ENCODE assay signal across 8 cellular contexts in genomic region chr1:3910769-3911520, GRCh38. TPM values are rescaled to one million over a fixed set of nuclear protein-coding genes. Genes with fewer than 3 reads are reported as not detected.
DNase-seq lines count a peak whose midpoint lies in the region; ATAC-seq and TF ChIP-seq lines count a peak whose summit lies in the region.

No MANE protein-coding gene starts in this region.

- peaks cover 0 to 4% of the 10 kb centered on the region in 2 donors for H3K4me1 ChIP-seq in breast epithelium

- H3K27me3 ChIP-seq in WERI-Rb-1 (ENCODE audit: insufficient read depth, low read depth, severe bottlenecking) (no peaks in the 10 kb centered on the region), breast epithelium (peaks cover 0 to 14% of the 10 kb centered on the region in 2 donors)

- H3K36me3 ChIP-seq in WERI-Rb-1 (no peaks in the 10 kb centered on the region), breast epithelium (no peaks in the 10 kb centered on the region)

- TF ChIP-seq POLR2A in breast epithelium (IDR thresholded peaks at IDR 0.05): no peak

- intact Hi-C loops in breast epithelium (cut with DNase I; ENCODE audit: low total_unique reads): no loop called here

- H3K27ac ChIP-seq in WERI-Rb-1 (peak overlapping the region; percentile 71), breast epithelium (no peak overlapping the region)

- TF ChIP-seq CTCF in WERI-Rb-1 (IDR thresholded peaks at IDR 0.05; ENCODE audit: low read depth, low read length) (peak; percentile 89), breast epithelium (IDR thresholded peaks at IDR 0.05) (peak; percentile 18 to 77 (median 76))

- peaks cover 3% of the 10 kb centered on the region for H3K9me3 ChIP-seq in WERI-Rb-1 (ENCODE audit: severe bottlenecking)
- H3K9me3 ChIP-seq in breast epithelium: no peaks in the 10 kb centered on the region

- ATAC-seq in GM19043 (IDR thresholded peaks at IDR 0.05; ENCODE audit: low read depth, unreplicated experiment): peak; percentile 74
- ATAC-seq in HG03196 (IDR thresholded peaks at IDR 0.05; ENCODE audit: unreplicated experiment): no peak

- H3K4me3 ChIP-seq in WERI-Rb-1 (ENCODE audit: low read depth, low read length) (peak overlapping the region; percentile 30), breast epithelium (peak overlapping the region in 2 of 3 donors; percentile 20 to 28)

- in situ Hi-C loops in ACHN (cut with HindIII; ENCODE audit: low pct_ligation_motif_present, low pct_unique_long_range_greater_than_20kb, low sequenced_read_pairs): no loop called here

- peak; percentile 64 for DNase-seq in ACHN
- peak; percentile 77 for DNase-seq in NCI-H146 (lab: John Stamatoyannopoulos, UW)
- DNase-seq in WERI-Rb-1: peak; percentile 94
- DNase-seq in breast epithelium (ENCODE audit: low spot score in 2 of 2): peak; percentile 69 to 78
- peak; percentile 91 for DNase-seq in islet precursor cell
- peak; percentile 74 for DNase-seq in stimulated activated CD4-positive, alpha-beta T cell treated with anti-CD3 and anti-CD28 coated beads, Interleukin-1b, Interleukin-23, amount 100 ng/mL, for 48 hours

RNA-seq across cellular contexts. Expression of gene C1orf174, which starts 10.9 kb away (rescaled TPM):
- 10 to 100 TPM; 17.6 to 24.9 (median 18.1) TPM for total RNA-seq in breast epithelium

RNA-seq across cellular contexts. Expression of gene DFFB, which starts 53.7 kb away (rescaled TPM):
- 10 to 100 TPM in 2 of 3 donors, 1 to 10 TPM in 1; 9.1 to 14.4 (median 11.3) TPM for total RNA-seq in breast epithelium

RNA-seq across cellular contexts. Expression of gene CEP104, which starts 53.9 kb away (rescaled TPM):
- total RNA-seq in breast epithelium: 10 to 100 TPM; 24.0 to 33.8 (median 30.5) TPM
